36 cellular contexts compared by ENCODE assay signal in the genomic region with DNA sequence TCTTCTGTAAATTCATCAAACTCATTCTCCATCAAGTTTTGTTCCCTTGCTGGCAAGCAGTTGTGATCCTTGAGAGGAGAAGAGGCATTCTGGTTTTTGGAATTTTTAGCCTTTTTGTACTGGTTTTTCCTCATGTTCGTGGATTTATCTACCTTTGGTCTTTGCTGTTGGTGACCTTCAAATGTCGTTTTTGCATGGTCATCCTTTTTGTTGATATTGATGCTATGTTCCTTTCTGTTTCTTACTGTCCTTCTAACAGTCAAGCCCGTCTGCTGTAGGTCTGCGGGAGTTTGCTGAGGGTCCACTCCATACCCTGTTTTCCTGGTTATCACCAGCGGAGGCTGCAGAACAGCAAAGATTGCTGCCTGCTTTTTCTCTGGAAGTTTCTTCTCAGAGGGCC.
A peak's percentile ranks its signal among the peaks of the same experiment; 100 is the strongest.
DNase-seq lines count a peak whose midpoint lies in the region; ATAC-seq, FAIRE-seq and TF ChIP-seq lines count a peak whose summit lies in the region.
"Had no signal": no experiment of that assay in that cellular context is flagged by ENCODE, and none has a peak within 500 bp of the region (broad histone marks: within the 10 kb centered on the region; RNA-seq: fewer than 3 reads in every experiment).

No MANE protein-coding gene starts in this region.

- H3K9me3 ChIP-seq in HepG2 (ENCODE audit: low read length) (no peaks in the 10 kb centered on the region), right lobe of liver (no peaks in the 10 kb centered on the region), A549 (no peaks in the 10 kb centered on the region), Karpas-422 (ENCODE audit: low read length) (no peaks in the 10 kb centered on the region), K562 (replicated peaks; ENCODE audit: control insufficient read depth, insufficient read depth, low read depth, low read length) (no peaks in the 10 kb centered on the region)
- H3K9me3 ChIP-seq: BE2C, Caco-2 had no signal

- no peak for TF ChIP-seq POLR2A in HepG2 (IDR thresholded peaks at IDR 0.05; ENCODE audit: insufficient read depth in 1 of 2, low read depth in 2 of 2, low read length in 2 of 2)
- TF ChIP-seq POLR2A in right lobe of liver (IDR thresholded peaks at IDR 0.05): no peak
- TF ChIP-seq POLR2A in A549 (IDR thresholded peaks at IDR 0.05; ENCODE audit: low read length): no peak
- TF ChIP-seq POLR2A in K562 (conservative IDR thresholded peaks at IDR 0.05): no peak

- H3K4me1 Mint-ChIP-seq in activated T-helper 1 cell treated with anti-CD3 and anti-CD28 coated beads, Interleukin-12 subunit alpha, Interleukin-12 subunit beta, Interleukin-2, Interleukin-4 antibody, amounts not matched to agents 30 ng/mL and 10 ng/mL and 1 ng/mL, durations not matched to agents 14 hours and 24 hours and 36 hours (ENCODE audit: low read depth): no peaks in the 10 kb centered on the region
- H3K4me1 Mint-ChIP-seq: B cell; CD14-positive monocyte; CD4-positive, CD25-positive, alpha-beta regulatory T cell; CD8-positive, alpha-beta memory T cell had no signal

- no peaks in the 10 kb centered on the region for H3K4me1 ChIP-seq in HepG2 (ENCODE audit: insufficient read depth, low read length)
- no peaks in the 10 kb centered on the region for H3K4me1 ChIP-seq in right lobe of liver
- H3K4me1 ChIP-seq in A549: no peaks in the 10 kb centered on the region
- H3K4me1 ChIP-seq in Karpas-422 (ENCODE audit: low read length): no peaks in the 10 kb centered on the region
- H3K4me1 ChIP-seq in K562 (replicated peaks in 1 of 2; ENCODE audit: control insufficient read depth in 2 of 2, insufficient read depth in 2 of 2, low read length in 2 of 2): peaks cover 0 to 4% of the 10 kb centered on the region in 2 experiments; a peak in 2 of 5 replicates
- H3K4me1 ChIP-seq: BE2C; BLaER1; BLaER1 treated with 17β-estradiol and CSF1 and Interleukin-3, amounts not matched to agents 10 nM and 100 nM; Caco-2 had no signal

- TF ChIP-seq CTCF in HepG2 (CRISPR knock-in tag; IDR thresholded peaks at IDR 0.05) (no peak), right lobe of liver (IDR thresholded peaks at IDR 0.05) (no peak), A549 (IDR thresholded peaks at IDR 0.05) (no peak), K562 (IDR thresholded peaks at IDR 0.05 in 2 of 3, conservative IDR thresholded peaks at IDR 0.05 in 1 of 3; ENCODE audit: insufficient read depth in 2 of 3, low read depth in 1 of 3, low read length in 3 of 3) (no peak)

- no peak overlapping the region for H3K27ac Mint-ChIP-seq in activated T-helper 1 cell treated with anti-CD3 and anti-CD28 coated beads, Interleukin-12 subunit alpha, Interleukin-12 subunit beta, Interleukin-2, Interleukin-4 antibody, amounts not matched to agents 30 ng/mL and 10 ng/mL and 1 ng/mL, durations not matched to agents 14 hours and 24 hours and 36 hours
- H3K27ac Mint-ChIP-seq: B cell; CD14-positive monocyte; CD4-positive, alpha-beta memory T cell; CD4-positive, alpha-beta T cell; CD4-positive, CD25-positive, alpha-beta regulatory T cell; CD8-positive, alpha-beta memory T cell; CD8-positive, alpha-beta T cell had no signal

- POLR2A ChIA-PET in HepG2 (lab: Yijun Ruan, JAX) (no interaction called here), A549 (lab: Yijun Ruan, JAX) (no interaction called here), K562 (lab: Yijun Ruan, JAX) (no interaction called here)

- H3K36me3 Mint-ChIP-seq in activated T-helper 1 cell treated with anti-CD3 and anti-CD28 coated beads, Interleukin-12 subunit alpha, Interleukin-12 subunit beta, Interleukin-2, Interleukin-4 antibody, amounts not matched to agents 30 ng/mL and 10 ng/mL and 1 ng/mL, durations not matched to agents 14 hours and 24 hours and 36 hours (ENCODE audit: low read depth): no peaks in the 10 kb centered on the region

- H3K9me3 Mint-ChIP-seq in activated T-helper 1 cell treated with anti-CD3 and anti-CD28 coated beads, Interleukin-12 subunit alpha, Interleukin-12 subunit beta, Interleukin-2, Interleukin-4 antibody, amounts not matched to agents 30 ng/mL and 10 ng/mL and 1 ng/mL, durations not matched to agents 14 hours and 24 hours and 36 hours: peaks cover 23% of the 10 kb centered on the region

- no peaks in the 10 kb centered on the region for H3K9me2 ChIP-seq in Karpas-422 (replicated peaks; ENCODE audit: insufficient read depth, low read length)

- in situ Hi-C loops in HepG2 (cut with HindIII; ENCODE audit: extremely low pct_ligation_motif_present, low pct_unique_long_range_greater_than_20kb): no loop called here
- in situ Hi-C loops in K562 (cut with MboI): no loop called here

- no TSS peak for BruUV-seq in HepG2 (replicated peaks; lab: Mats Ljungman, UMichigan)
- no TSS peak for BruUV-seq in K562 (replicated peaks; lab: Mats Ljungman, UMichigan)

- CTCF ChIA-PET in HepG2 (lab: Yijun Ruan, JAX; ENCODE audit: low intra/inter-chr PET ratio, low total read pairs) (no interaction called here), A549 (lab: Yijun Ruan, JAX) (no interaction called here), K562 (lab: Yijun Ruan, JAX; ENCODE audit: low intra/inter-chr PET ratio) (no interaction called here)

- H4K20me1 ChIP-seq in HepG2 (ENCODE audit: insufficient read depth, low read length) (no peaks in the 10 kb centered on the region), Karpas-422 (ENCODE audit: insufficient read depth, low read depth, low read length) (no peaks in the 10 kb centered on the region), K562 (replicated peaks; ENCODE audit: control insufficient read depth, insufficient read depth, low read length) (no peaks in the 10 kb centered on the region)
- H4K20me1 ChIP-seq: BLaER1; BLaER1 treated with 17β-estradiol and CSF1 and Interleukin-3, amounts not matched to agents 10 nM and 100 nM had no signal

- intact Hi-C loops in HepG2 (cut with micrococcal nuclease; ENCODE audit: unreplicated experiment) (no loop called here), right lobe of liver (cut with DNase I) (no loop called here), K562 (cut with micrococcal nuclease) (no loop called here)
- intact Hi-C loops in activated T-helper 1 cell treated with anti-CD3 and anti-CD28 coated beads, Interleukin-12 subunit alpha, Interleukin-12 subunit beta, Interleukin-2, Interleukin-4 antibody, amounts not matched to agents 30 ng/mL and 10 ng/mL and 1 ng/mL, durations not matched to agents 14 hours and 24 hours and 36 hours (cut with micrococcal nuclease): no loop called here

- H3K27ac ChIP-seq in HepG2 (ENCODE audit: extremely low read length, insufficient read depth, low read length) (no peak overlapping the region), right lobe of liver (no peak overlapping the region), A549 (no peak overlapping the region), Karpas-422 (ENCODE audit: low read length) (no peak overlapping the region), K562 (ENCODE audit: extremely low read depth, low read depth, low read length) (no peak overlapping the region)
- H3K27ac ChIP-seq: 22Rv1; BLaER1; BLaER1 treated with 17β-estradiol and CSF1 and Interleukin-3, amounts not matched to agents 10 nM and 100 nM; C4-2B had no signal

- H3K9me1 ChIP-seq in K562 (ENCODE audit: control insufficient read depth, insufficient read depth, low read length): no peaks in the 10 kb centered on the region

- TF ChIP-seq RAD21 in HepG2 (CRISPR knock-in tag; IDR thresholded peaks at IDR 0.05) (no peak), A549 (conservative IDR thresholded peaks at IDR 0.05 in 1 of 2, IDR thresholded peaks at IDR 0.05 in 1 of 2) (no peak), K562 (CRISPR knock-in tag; conservative IDR thresholded peaks at IDR 0.05 in 1 of 2, IDR thresholded peaks at IDR 0.05 in 1 of 2) (no peak)

- DNase-seq in HepG2 (ENCODE audit: low spot score) (no peak), right lobe of liver (no peak), A549 (ENCODE audit: low read depth in 1 of 2, low spot score in 1 of 2) (no peak), Karpas-422 (peak; percentile 29), K562 (ENCODE audit: extremely low read depth in 1 of 4, low spot score in 3 of 4) (no peak), GM19240 (ENCODE audit: insufficient read length, low spot score) (no peak)
- DNase-seq in activated T-helper 1 cell treated with anti-CD3 and anti-CD28 coated beads, Interleukin-12 subunit alpha, Interleukin-12 subunit beta, Interleukin-2, Interleukin-4 antibody, amounts not matched to agents 30 ng/mL and 10 ng/mL and 1 ng/mL, durations not matched to agents 14 hours and 24 hours and 36 hours (ENCODE audit: low spot score): no peak
- DNase-seq: 8988T; ACHN; AML-193; BE2C; C1 segment of cervical spinal cord; Caco-2; Calu3; CD4-positive, alpha-beta memory T cell; CD4-positive, alpha-beta T cell; CD4-positive, CD25-positive, alpha-beta regulatory T cell; CD8-positive, alpha-beta memory T cell; CD8-positive, alpha-beta T cell; COR-L47; DMS 273 treated with DMSO at 0.1 percent for 48 hours; DMS153; DMS53; DMS79; DMS79 treated with DMSO at 0.1 percent for 48 hours; DND-41; EL had no signal

- H3K36me3 ChIP-seq in HepG2 (replicated peaks in 1 of 2; ENCODE audit: control insufficient read depth in 1 of 2, insufficient read depth in 2 of 2, low read length in 2 of 2): no peaks in the 10 kb centered on the region
- no peaks in the 10 kb centered on the region for H3K36me3 ChIP-seq in right lobe of liver
- no peaks in the 10 kb centered on the region; the same call in 1 of the 2 replicates for H3K36me3 ChIP-seq in Karpas-422 (ENCODE audit: insufficient read depth, low read length)
- no peaks in the 10 kb centered on the region for H3K36me3 ChIP-seq in K562 (ENCODE audit: control insufficient read depth, insufficient read depth, low read length)
- H3K36me3 ChIP-seq: BE2C had no signal

- FAIRE-seq in HepG2 (lab: Jason Lieb, UNC): no peak
- FAIRE-seq in A549 (lab: Jason Lieb, UNC): no peak
- FAIRE-seq in K562 (lab: Jason Lieb, UNC): no peak
- FAIRE-seq: A204.1, D721Med had no signal

- H3K4me3 ChIP-seq in HepG2 (replicated peaks in 1 of 3; ENCODE audit: insufficient read depth in 1 of 3, low read depth in 2 of 3, low read length in 3 of 3): no peak overlapping the region
- no peak overlapping the region for H3K4me3 ChIP-seq in right lobe of liver
- H3K4me3 ChIP-seq in A549: no peak overlapping the region
- H3K4me3 ChIP-seq in Karpas-422 (ENCODE audit: low read length): no peak overlapping the region
- no peak overlapping the region for H3K4me3 ChIP-seq in K562
- H3K4me3 ChIP-seq: BLaER1; BLaER1 treated with 17β-estradiol and CSF1 and Interleukin-3, amounts not matched to agents 10 nM and 100 nM had no signal

- TF ChIP-seq EP300 in HepG2 (IDR thresholded peaks at IDR 0.05; ENCODE audit: low read depth in 2 of 2, low read length in 2 of 2): no peak
- no peak for TF ChIP-seq EP300 in HepG2 (CRISPR knock-in tag; IDR thresholded peaks at IDR 0.05; ENCODE audit: borderline replicate concordance)
- TF ChIP-seq EP300 in A549 (IDR thresholded peaks at IDR 0.05): no peak
- TF ChIP-seq EP300 in K562 (IDR thresholded peaks at IDR 0.05; ENCODE audit: low read length): no peak

- H3K27me3 Mint-ChIP-seq in activated T-helper 1 cell treated with anti-CD3 and anti-CD28 coated beads, Interleukin-12 subunit alpha, Interleukin-12 subunit beta, Interleukin-2, Interleukin-4 antibody, amounts not matched to agents 30 ng/mL and 10 ng/mL and 1 ng/mL, durations not matched to agents 14 hours and 24 hours and 36 hours (ENCODE audit: insufficient read depth): no peaks in the 10 kb centered on the region
- H3K27me3 Mint-ChIP-seq: B cell; CD4-positive, alpha-beta memory T cell; CD4-positive, alpha-beta T cell; CD4-positive, CD25-positive, alpha-beta regulatory T cell; CD8-positive, alpha-beta memory T cell had no signal

- H3K4me2 ChIP-seq in HepG2 (ENCODE audit: low read depth, low read length): no peak overlapping the region
- no peak overlapping the region for H3K4me2 ChIP-seq in A549
- H3K4me2 ChIP-seq in Karpas-422 (ENCODE audit: low read depth, low read length, poor library complexity, severe bottlenecking): no peak overlapping the region
- no peak overlapping the region for H3K4me2 ChIP-seq in K562 (ENCODE audit: insufficient read depth, low read length)
- H3K4me2 ChIP-seq: BLaER1; BLaER1 treated with 17β-estradiol and CSF1 and Interleukin-3, amounts not matched to agents 10 nM and 100 nM had no signal

- no peak overlapping the region for H3K4me3 Mint-ChIP-seq in activated T-helper 1 cell treated with anti-CD3 and anti-CD28 coated beads, Interleukin-12 subunit alpha, Interleukin-12 subunit beta, Interleukin-2, Interleukin-4 antibody, amounts not matched to agents 30 ng/mL and 10 ng/mL and 1 ng/mL, durations not matched to agents 14 hours and 24 hours and 36 hours
- H3K4me3 Mint-ChIP-seq: B cell; CD14-positive monocyte; CD4-positive, alpha-beta memory T cell; CD4-positive, alpha-beta T cell; CD4-positive, CD25-positive, alpha-beta regulatory T cell; CD8-positive, alpha-beta memory T cell; CD8-positive, alpha-beta T cell had no signal

- no peak overlapping the region for H3K9ac ChIP-seq in HepG2 (ENCODE audit: insufficient read depth, low read depth, low read length)
- H3K9ac ChIP-seq in Karpas-422 (ENCODE audit: low read length): no peak overlapping the region
- no peak overlapping the region for H3K9ac ChIP-seq in K562 (ENCODE audit: insufficient read depth in 1 of 2, low read depth in 2 of 2, low read length in 2 of 2)
- H3K9ac ChIP-seq: BLaER1; BLaER1 treated with 17β-estradiol and CSF1 and Interleukin-3, amounts not matched to agents 10 nM and 100 nM had no signal

- no peak overlapping the region for H2AFZ ChIP-seq in HepG2 (ENCODE audit: low read length)
- H2AFZ ChIP-seq in Karpas-422 (ENCODE audit: low read length): no peak overlapping the region
- no peak overlapping the region for H2AFZ ChIP-seq in K562 (ENCODE audit: low read depth, low read length)

- H3K27me3 ChIP-seq in HepG2 (ENCODE audit: control insufficient read depth in 1 of 2, insufficient read depth in 2 of 2, low read length in 2 of 2) (no peaks in the 10 kb centered on the region), right lobe of liver (no peaks in the 10 kb centered on the region), Karpas-422 (ENCODE audit: low read length) (no peaks in the 10 kb centered on the region), K562 (ENCODE audit: control insufficient read depth in 2 of 2, insufficient read depth in 2 of 2, low read length in 2 of 2) (no peaks in the 10 kb centered on the region)
- H3K27me3 ChIP-seq: BE2C; BLaER1; BLaER1 treated with 17β-estradiol and CSF1 and Interleukin-3, amounts not matched to agents 10 nM and 100 nM had no signal

- ATAC-seq in HepG2 (no peak), right lobe of liver (no peak), A549 (no peak), K562 (no peak), GM21367 (IDR thresholded peaks at IDR 0.05; ENCODE audit: unreplicated experiment) (no peak)
- ATAC-seq: CD8-positive, alpha-beta T cell had no signal

- 64% methylated on average over 5 of the region's 5 CpGs for WGBS in HepG2 (ENCODE audit: low lambda C conversion rate)
- WGBS in right lobe of liver (ENCODE audit: insufficient coverage, low coverage, low lambda C conversion rate, missing lambda C conversion rate): 81% methylated on average over 5 of the region's 5 CpGs
- 78% methylated on average over 5 of the region's 5 CpGs for WGBS in A549 (ENCODE audit: missing lambda C conversion rate)
- 60% methylated on average over 5 of the region's 5 CpGs for WGBS in K562 (ENCODE audit: insufficient coverage, low coverage, missing lambda C conversion rate)

- H3K79me2 ChIP-seq in HepG2 (ENCODE audit: insufficient read depth, low read length) (no peaks in the 10 kb centered on the region), Karpas-422 (ENCODE audit: low read length) (peaks cover 5% of the 10 kb centered on the region; the same call in 1 of the 2 replicates), K562 (ENCODE audit: control insufficient read depth, insufficient read depth, low read length) (no peaks in the 10 kb centered on the region)
